ENCODE assay signal across 34 cellular contexts in genomic region chr12:21336656-21337055, GRCh38. TPM values are rescaled to one million over a fixed set of nuclear protein-coding genes. Genes with fewer than 3 reads are reported as not detected.
DNase-seq lines count a peak whose midpoint lies in the region; ATAC-seq and TF ChIP-seq lines count a peak whose summit lies in the region.
"Had no signal": no experiment of that assay in that cellular context is flagged by ENCODE, and none has a peak within 500 bp of the region (broad histone marks: within the 10 kb centered on the region; RNA-seq: fewer than 3 reads in every experiment).

No MANE protein-coding gene starts in this region.

- POLR2A ChIA-PET in MCF 10A (lab: Yijun Ruan, JAX): no interaction called here

- DNase-seq in Calu3 (peak; percentile 4), SW480 (ENCODE audit: low spot score) (peak; percentile 6), head of caudate nucleus (peak in 41 of 42 donors; percentile 10 to 89 (median 70)), middle frontal gyrus (ENCODE audit: extremely low spot score, low spot score) (peak; percentile 40), NCI-H345 treated with DMSO at 0.1 percent for 48 hours (lab: John Stamatoyannopoulos, UW; ENCODE audit: unreplicated experiment) (no peak), MCF 10A (ENCODE audit: unreplicated experiment) (no peak)
- no peak for DNase-seq in activated T-cell treated with anti-CD3 and anti-CD28 coated beads, Interleukin-2, amount 50 U/mL, for 1 hour
- DNase-seq: ACHN; activated CD4-positive, CD25-positive, alpha-beta regulatory T cell treated with anti-CD3 and anti-CD28 coated beads, Interleukin-2, amount 50 U/mL, for 72 hours; activated CD8-positive, alpha-beta T cell treated with anti-CD3 and anti-CD28 coated beads, Interleukin-2, amount 10 ng/mL, durations not matched to agents 7 days and 5 days; COR-L47; DMS79 treated with DMSO at 0.1 percent for 48 hours; foreskin keratinocyte; immature natural killer cell; Karpas-422; left ventricle myocardium superior; natural killer cell; NCI-H1694; NCI-H2171 treated with DMSO at 0.1 percent for 48 hours; retina; stimulated activated CD4-positive, alpha-beta T cell treated with anti-CD3 and anti-CD28 coated beads, Interleukin-2, amount 100 ng/mL, for 24 hours; stomach had no signal

- CTCF ChIA-PET in Calu3 (lab: Charles Lee): no interaction called here
- CTCF ChIA-PET in MCF 10A (lab: Yijun Ruan, JAX): no interaction called here

- H3K4me1 Mint-ChIP-seq in Calu3 (ENCODE audit: low read depth, unreplicated experiment) (no peaks in the 10 kb centered on the region), MCF 10A (ENCODE audit: insufficient read depth, unreplicated experiment) (no peaks in the 10 kb centered on the region)
- H3K4me1 Mint-ChIP-seq: immature natural killer cell, natural killer cell had no signal

- H3K4me3 Mint-ChIP-seq in Calu3 (ENCODE audit: low read depth, unreplicated experiment) (no peak overlapping the region), MCF 10A (ENCODE audit: unreplicated experiment) (no peak overlapping the region)
- H3K4me3 Mint-ChIP-seq: activated CD8-positive, alpha-beta T cell treated with anti-CD3 and anti-CD28 coated beads, Interleukin-2, amount 10 ng/mL, durations not matched to agents 7 days and 5 days; activated naive CD8-positive, alpha-beta T cell; dendritic cell treated with granulocyte-macrophage colony-stimulating factor and Interleukin-4, amounts not matched to agents 40 ng/mL and 50 ng/mL, for 4 days; immature natural killer cell; natural killer cell; type B pancreatic cell had no signal

- H3K27me3 Mint-ChIP-seq in Calu3 (ENCODE audit: unreplicated experiment) (no peaks in the 10 kb centered on the region), MCF 10A (ENCODE audit: insufficient read depth, unreplicated experiment) (peaks cover 52% of the 10 kb centered on the region)
- H3K27me3 Mint-ChIP-seq: dendritic cell treated with granulocyte-macrophage colony-stimulating factor and Interleukin-4, amounts not matched to agents 40 ng/mL and 50 ng/mL, for 4 days; type B pancreatic cell had no signal

- BruUV-seq in Calu3 (replicated peaks; lab: Mats Ljungman, UMichigan): no TSS peak
- BruUV-seq in MCF 10A (replicated peaks; lab: Mats Ljungman, UMichigan): no TSS peak

- H3K36me3 Mint-ChIP-seq in Calu3 (ENCODE audit: insufficient read depth, unreplicated experiment): no peaks in the 10 kb centered on the region
- no peaks in the 10 kb centered on the region for H3K36me3 Mint-ChIP-seq in MCF 10A (ENCODE audit: insufficient read depth, unreplicated experiment)
- H3K36me3 Mint-ChIP-seq: activated naive CD8-positive, alpha-beta T cell; immature natural killer cell; natural killer cell; type B pancreatic cell had no signal

- ATAC-seq in HG03045 (IDR thresholded peaks at IDR 0.05; ENCODE audit: unreplicated experiment): no peak
- ATAC-seq: activated CD8-positive, alpha-beta T cell treated with anti-CD3 and anti-CD28 coated beads, Interleukin-2, amount 10 ng/mL, durations not matched to agents 7 days and 5 days; foreskin keratinocyte; HCT116; left ventricle myocardium superior; natural killer cell had no signal

- H3K27ac Mint-ChIP-seq in Calu3 (ENCODE audit: unreplicated experiment) (no peak overlapping the region), MCF 10A (ENCODE audit: low read depth, unreplicated experiment) (no peak overlapping the region)
- H3K27ac Mint-ChIP-seq: activated CD8-positive, alpha-beta T cell treated with anti-CD3 and anti-CD28 coated beads, Interleukin-2, amount 10 ng/mL, durations not matched to agents 7 days and 5 days; activated naive CD8-positive, alpha-beta T cell; dendritic cell treated with granulocyte-macrophage colony-stimulating factor and Interleukin-4, amounts not matched to agents 40 ng/mL and 50 ng/mL, for 4 days; immature natural killer cell; natural killer cell; type B pancreatic cell had no signal

- H3K9me3 Mint-ChIP-seq in Calu3 (ENCODE audit: low read depth, unreplicated experiment): no peaks in the 10 kb centered on the region
- no peaks in the 10 kb centered on the region for H3K9me3 Mint-ChIP-seq in MCF 10A (ENCODE audit: unreplicated experiment)
- H3K9me3 Mint-ChIP-seq: type B pancreatic cell had no signal

- intact Hi-C loops in Calu3 (cut with micrococcal nuclease; ENCODE audit: unreplicated experiment) (no loop called here), head of caudate nucleus (cut with DNase I) (no loop called here), MCF 10A (cut with micrococcal nuclease) (no loop called here)

- TF ChIP-seq CTCF in Calu3 (IDR thresholded peaks at IDR 0.05; ENCODE audit: unreplicated experiment) (no peak), MCF 10A (IDR thresholded peaks at IDR 0.05; ENCODE audit: unreplicated experiment) (no peak)

RNA-seq across cellular contexts. Expression of gene SLCO1A2, which starts 1.9 kb away (rescaled TPM):
- not detected in 2 replicates for total RNA-seq in Calu3 (2022)
- not detected in 2 replicates for total RNA-seq in MCF 10A (2022)
- total RNA-seq: activated CD8-positive, alpha-beta T cell treated with anti-CD3 and anti-CD28 coated beads, Interleukin-2, amount 10 ng/mL, durations not matched to agents 7 days and 5 days; cardiac septum; foreskin keratinocyte; left ventricle myocardium superior; natural killer cell; OCI-LY7; omental fat pad; stomach; T-helper 1 cell treated with Interleukin-12 subunit alpha and Interleukin-12 subunit beta and Interleukin-4 antibody, amounts not matched to agents 30 ng/mL and 1 ng/mL, for 36 hours had no signal

RNA-seq across cellular contexts. Expression of gene IAPP, which starts 36.0 kb away (rescaled TPM):
- total RNA-seq in Calu3 (2022): not detected in 2 replicates
- not detected in 2 replicates for total RNA-seq in MCF 10A (2022)
- total RNA-seq: activated CD8-positive, alpha-beta T cell treated with anti-CD3 and anti-CD28 coated beads, Interleukin-2, amount 10 ng/mL, durations not matched to agents 7 days and 5 days; astrocyte; cardiac septum; esophagus muscularis mucosa; foreskin keratinocyte; left ventricle myocardium superior; mononuclear cell; natural killer cell; OCI-LY7; omental fat pad; stomach; T-helper 1 cell treated with Interleukin-12 subunit alpha and Interleukin-12 subunit beta and Interleukin-4 antibody, amounts not matched to agents 30 ng/mL and 1 ng/mL, for 36 hours had no signal

Comparison
In these comparisons a context has a peak if more than half of its experiments do, and no peak if none do; other contexts are left out.
1. DNase-seq: peak in Calu3 (single experiment), SW480 (single experiment), head of caudate nucleus (41 of 42) and middle frontal gyrus (single experiment); none in NCI-H345 treated with DMSO at 0.1 percent for 48 hours (single experiment), activated T-cell treated with anti-CD3 and anti-CD28 coated beads, Interleukin-2, amount 50 U/mL, for 1 hour (single experiment) and MCF 10A (single experiment).